Comparison of ENCODE assay signal across 11 cellular contexts in genomic region chr1:32266926-32267645, GRCh38. TPM values are rescaled to one million over a fixed set of nuclear protein-coding genes. Genes with fewer than 3 reads are reported as not detected.
DNase-seq lines count a peak whose midpoint lies in the region; ATAC-seq, FAIRE-seq and TF ChIP-seq lines count a peak whose summit lies in the region.
"Had no signal": no experiment of that assay in that cellular context is flagged by ENCODE, and none has a peak within 500 bp of the region (broad histone marks: within the 10 kb centered on the region; RNA-seq: fewer than 3 reads in every experiment).

No MANE protein-coding gene starts in this region.

- H2AFZ ChIP-seq in ACC112 (ENCODE audit: low read length, unreplicated experiment): no peak overlapping the region

- H3K27ac Mint-ChIP-seq in activated T-helper 2 cell treated with anti-CD3 and anti-CD28 coated beads, Interferon-gamma antibody, Interleukin-2, Interleukin-4, amounts not matched to agents 10 μg/mL and 5 μg/mL and 100 μg/mL, durations not matched to agents 14 hours and 24 hours and 36 hours: peak overlapping the region; percentile 99

- H3K4me1 Mint-ChIP-seq in activated T-helper 2 cell treated with anti-CD3 and anti-CD28 coated beads, Interferon-gamma antibody, Interleukin-2, Interleukin-4, amounts not matched to agents 10 μg/mL and 5 μg/mL and 100 μg/mL, durations not matched to agents 14 hours and 24 hours and 36 hours (ENCODE audit: low read depth): peaks cover 50% of the 10 kb centered on the region

- H3K27ac ChIP-seq in ACC112 (ENCODE audit: low read depth, low read length) (peak overlapping the region; percentile 29), uterus (no peak overlapping the region)

- H3K4me3 ChIP-seq in ACC112 (ENCODE audit: low read depth, low read length): no peak overlapping the region
- no peak overlapping the region for H3K4me3 ChIP-seq in uterus

- peak overlapping the region; percentile 75 for H3K4me3 Mint-ChIP-seq in activated T-helper 2 cell treated with anti-CD3 and anti-CD28 coated beads, Interferon-gamma antibody, Interleukin-2, Interleukin-4, amounts not matched to agents 10 μg/mL and 5 μg/mL and 100 μg/mL, durations not matched to agents 14 hours and 24 hours and 36 hours (ENCODE audit: low read depth)

- intact Hi-C loops in activated T-helper 2 cell treated with anti-CD3 and anti-CD28 coated beads, Interferon-gamma antibody, Interleukin-2, Interleukin-4, amounts not matched to agents 10 μg/mL and 5 μg/mL and 100 μg/mL, durations not matched to agents 14 hours and 24 hours and 36 hours (cut with micrococcal nuclease): no loop called here
- intact Hi-C loops in uterus (cut with DNase I; ENCODE audit: low total_unique reads): no loop called here

- DNase-seq in GM12891 (ENCODE audit: insufficient read length, low spot score) (no peak), glomerular visceral epithelial cell (ENCODE audit: extremely low spot score) (peak; percentile 19), uterus (no peak), middle frontal gyrus (ENCODE audit: extremely low spot score, low spot score) (no peak), HK-2 (ENCODE audit: unreplicated experiment) (no peak)
- DNase-seq in activated T-helper 2 cell treated with anti-CD3 and anti-CD28 coated beads, Interferon-gamma antibody, Interleukin-2, Interleukin-4, amounts not matched to agents 10 μg/mL and 5 μg/mL and 100 μg/mL, durations not matched to agents 14 hours and 24 hours and 36 hours (ENCODE audit: low spot score): no peak
- DNase-seq: activated effector memory CD4-positive, alpha-beta T cell treated with anti-CD3 and anti-CD28 coated beads, Interleukin-2, amount 50 U/mL, for 16 hours; NCI-H1092; T1000 had no signal

- H3K27me3 ChIP-seq in ACC112 (ENCODE audit: insufficient read depth, low read length) (no peaks in the 10 kb centered on the region), uterus (no peaks in the 10 kb centered on the region)

- peaks cover 47% of the 10 kb centered on the region for H3K36me3 Mint-ChIP-seq in activated T-helper 2 cell treated with anti-CD3 and anti-CD28 coated beads, Interferon-gamma antibody, Interleukin-2, Interleukin-4, amounts not matched to agents 10 μg/mL and 5 μg/mL and 100 μg/mL, durations not matched to agents 14 hours and 24 hours and 36 hours (ENCODE audit: low read depth)

- TF ChIP-seq POLR2A in GM12891 (IDR thresholded peaks at IDR 0.05; ENCODE audit: low read depth, low read length) (no peak), uterus (IDR thresholded peaks at IDR 0.05) (no peak)

- no peaks in the 10 kb centered on the region for H3K79me2 ChIP-seq in ACC112 (ENCODE audit: control insufficient read depth, insufficient read depth, low read length, unreplicated experiment)

- ATAC-seq in GM18519 (IDR thresholded peaks at IDR 0.05; ENCODE audit: low FRiP score, unreplicated experiment): no peak

- FAIRE-seq in GM12891 (lab: Jason Lieb, UNC): peak; percentile 33

- no peaks in the 10 kb centered on the region for H3K36me3 ChIP-seq in ACC112 (ENCODE audit: insufficient read depth, low read length)
- no peaks in the 10 kb centered on the region for H3K36me3 ChIP-seq in uterus

- H3K4me1 ChIP-seq in ACC112 (ENCODE audit: control insufficient read depth, insufficient read depth, low read length, unreplicated experiment) (peaks cover 8% of the 10 kb centered on the region), uterus (no peaks in the 10 kb centered on the region)

- H3K9me3 ChIP-seq in uterus: no peaks in the 10 kb centered on the region

- H3K27me3 Mint-ChIP-seq in activated T-helper 2 cell treated with anti-CD3 and anti-CD28 coated beads, Interferon-gamma antibody, Interleukin-2, Interleukin-4, amounts not matched to agents 10 μg/mL and 5 μg/mL and 100 μg/mL, durations not matched to agents 14 hours and 24 hours and 36 hours (ENCODE audit: low read depth): no peaks in the 10 kb centered on the region

- no peaks in the 10 kb centered on the region for H3K9me3 Mint-ChIP-seq in activated T-helper 2 cell treated with anti-CD3 and anti-CD28 coated beads, Interferon-gamma antibody, Interleukin-2, Interleukin-4, amounts not matched to agents 10 μg/mL and 5 μg/mL and 100 μg/mL, durations not matched to agents 14 hours and 24 hours and 36 hours

- no peak for TF ChIP-seq CTCF in uterus (IDR thresholded peaks at IDR 0.05)

TF ChIP-seq in GM12891, 5 proteins besides CTCF, POLR2A, EP300 and RAD21:
- TF ChIP-seq PAX5 (IDR thresholded peaks at IDR 0.05; ENCODE audit: insufficient read depth, low read length, severe bottlenecking): peak; percentile 48
- TF ChIP-seq TAF1 (IDR thresholded peaks at IDR 0.05; ENCODE audit: low read depth, low read length): no peak
- TF ChIP-seq POU2F2 (IDR thresholded peaks at IDR 0.05; ENCODE audit: low read depth, low read length): no peak
- no peak for TF ChIP-seq POLR2AphosphoS5 (IDR thresholded peaks at IDR 0.05; ENCODE audit: low read depth, low read length)
- no peak for TF ChIP-seq SPI1 (IDR thresholded peaks at IDR 0.05; ENCODE audit: low read depth, low read length)
TF ChIP-seq in GM12891: peak in this region for 1.

RNA-seq across cellular contexts. Expression of gene LCK, which starts 16.0 kb away (rescaled TPM):
- polyA plus RNA-seq in GM12891 (2012; ENCODE audit: low read depth, missing spikeins): 103 TPM
- total RNA-seq in activated T-helper 2 cell treated with anti-CD3 and anti-CD28 coated beads, Interferon-gamma antibody, Interleukin-2, Interleukin-4, amounts not matched to agents 10 μg/mL and 5 μg/mL and 100 μg/mL, durations not matched to agents 14 hours and 24 hours and 36 hours: 221 and 232 TPM in 2 replicates
- total RNA-seq in uterus: 1 to 10 TPM in 3 of 4 donors, under 1 TPM in 1; 0.26 to 2.0 (median 1.4) TPM

RNA-seq across cellular contexts. Expression of gene FAM167B, which starts 20.1 kb away (rescaled TPM):
- 0.30 TPM for polyA plus RNA-seq in GM12891 (2012; ENCODE audit: low read depth, missing spikeins)
- 0.78 and 0.80 TPM in 2 replicates for total RNA-seq in activated T-helper 2 cell treated with anti-CD3 and anti-CD28 coated beads, Interferon-gamma antibody, Interleukin-2, Interleukin-4, amounts not matched to agents 10 μg/mL and 5 μg/mL and 100 μg/mL, durations not matched to agents 14 hours and 24 hours and 36 hours
- 10 to 100 TPM in 2 of 4 donors, 1 to 10 TPM in 1, not detected in 1; 1.2 to 29.0 (median 13.1) TPM for total RNA-seq in uterus

RNA-seq across cellular contexts. Expression of gene HDAC1, which starts 24.8 kb away (rescaled TPM):
- polyA plus RNA-seq in GM12891 (2012; ENCODE audit: low read depth, missing spikeins): 193 TPM
- total RNA-seq in activated T-helper 2 cell treated with anti-CD3 and anti-CD28 coated beads, Interferon-gamma antibody, Interleukin-2, Interleukin-4, amounts not matched to agents 10 μg/mL and 5 μg/mL and 100 μg/mL, durations not matched to agents 14 hours and 24 hours and 36 hours: 179 and 195 TPM in 2 replicates
- total RNA-seq in uterus: 100 to 1,000 TPM in 1 of 4 donors, 10 to 100 TPM in 3; 27.4 to 161 (median 91.2) TPM

RNA-seq across cellular contexts. Expression of gene EIF3I, which starts 44.9 kb away (rescaled TPM):
- 180 TPM for polyA plus RNA-seq in GM12891 (2012; ENCODE audit: low read depth, missing spikeins)
- 287 and 293 TPM in 2 replicates for total RNA-seq in activated T-helper 2 cell treated with anti-CD3 and anti-CD28 coated beads, Interferon-gamma antibody, Interleukin-2, Interleukin-4, amounts not matched to agents 10 μg/mL and 5 μg/mL and 100 μg/mL, durations not matched to agents 14 hours and 24 hours and 36 hours
- 100 to 1,000 TPM; 111 to 246 (median 143) TPM for total RNA-seq in uterus

RNA-seq across cellular contexts. Expression of gene TMEM234, which starts 44.9 kb away (rescaled TPM):
- polyA plus RNA-seq in GM12891 (2012; ENCODE audit: low read depth, missing spikeins): 10.9 TPM
- 10.7 and 12.1 TPM in 2 replicates for total RNA-seq in activated T-helper 2 cell treated with anti-CD3 and anti-CD28 coated beads, Interferon-gamma antibody, Interleukin-2, Interleukin-4, amounts not matched to agents 10 μg/mL and 5 μg/mL and 100 μg/mL, durations not matched to agents 14 hours and 24 hours and 36 hours
- 10 to 100 TPM in 3 of 4 donors, under 1 TPM in 1; 0.59 to 40.8 (median 13.5) TPM for total RNA-seq in uterus

Comparison
In these comparisons a context has a peak if more than half of its experiments do, and no peak if none do; other contexts are left out.
1. RNA of gene LCK, which starts 16.0 kb away (total RNA-seq): 221 to 232 TPM in activated T-helper 2 cell treated with anti-CD3 and anti-CD28 coated beads, Interferon-gamma antibody, Interleukin-2, Interleukin-4, amounts not matched to agents 10 μg/mL and 5 μg/mL and 100 μg/mL, durations not matched to agents 14 hours and 24 hours and 36 hours; 0.26 to 2.0 TPM in uterus; every median in the first group is over 10 times any median in the second.